In genomic region chr4:143745874-143746273, GRCh38 we compare ENCODE assay signal across 41 cellular contexts. TPM values are rescaled to one million over a fixed set of nuclear protein-coding genes. Genes with fewer than 3 reads are reported as not detected.
"Had no signal": no experiment of that assay in that cellular context is flagged by ENCODE, and none has a peak within 500 bp of the region (broad histone marks: within the 10 kb centered on the region; RNA-seq: fewer than 3 reads in every experiment).

No MANE protein-coding gene starts in this region.

- DNase-seq: activated effector memory CD4-positive, alpha-beta T cell treated with anti-CD3 and anti-CD28 coated beads, Interleukin-2, amount 50 U/mL, for 16 hours; activated effector memory CD4-positive, alpha-beta T cell treated with Interleukin-2 at 50 U/mL for 16 hours; activated gamma-delta T cell; activated gamma-delta T cell treated with Interleukin-2 at 50 U/mL for 16 hours; activated naive CD4-positive, alpha-beta T cell; activated naive CD4-positive, alpha-beta T cell treated with anti-CD3 and anti-CD28 coated beads for 36 hours; activated naive CD4-positive, alpha-beta T cell treated with anti-CD3 and anti-CD28 coated beads, Interleukin-2, amount 10 ng/mL, durations not matched to agents 7 days and 5 days; activated naive CD4-positive, alpha-beta T cell treated with anti-CD3 and anti-CD28 coated beads, Interleukin-2, amount 50 U/mL, for 16 hours; activated naive CD4-positive, alpha-beta T cell treated with Interleukin-2 at 50 U/mL for 16 hours; activated naive CD8-positive, alpha-beta T cell treated with anti-CD3 and anti-CD28 coated beads for 36 hours; activated naive CD8-positive, alpha-beta T cell treated with anti-CD3 and anti-CD28 coated beads, Interleukin-2, amount 10 ng/mL, durations not matched to agents 7 days and 5 days; activated naive CD8-positive, alpha-beta T cell treated with anti-CD3 and anti-CD28 coated beads, Interleukin-2, amount 50 U/mL, for 24 hours; activated T-cell treated with anti-CD3 and anti-CD28 coated beads, Interleukin-2, amount 50 U/mL, for 24 hours; activated T-cell treated with anti-CD3 and anti-CD28 coated beads, Interleukin-2, amount 50 U/mL, for 4 hours; activated T-cell treated with anti-CD3 and anti-CD28 coated beads, Interleukin-2, amount 50 U/mL, for 48 hours; activated T-cell treated with anti-CD3 and anti-CD28 coated beads, Interleukin-2, amount 50 U/mL, for 72 hours; adrenal gland; amniotic stem cell; amygdala; anterior cingulate cortex; aorta; body of pancreas; brain microvascular endothelial cell; caudate nucleus; central memory CD4-positive, alpha-beta T cell; cerebellar nuclear complex had no signal

- FAIRE-seq: astrocyte, bronchial epithelial cell had no signal

- H3K36me3 ChIP-seq: adrenal gland, ascending aorta, brain microvascular endothelial cell, breast epithelium, cardiac muscle cell had no signal

- H3K27me3 ChIP-seq: adrenal gland, ascending aorta, body of pancreas, brain microvascular endothelial cell, breast epithelium, cardiac muscle cell had no signal

- H3K4me1 Mint-ChIP-seq: activated naive CD4-positive, alpha-beta T cell treated with anti-CD3 and anti-CD28 coated beads, Interleukin-2, amount 10 ng/mL, durations not matched to agents 7 days and 5 days; activated naive CD4-positive, alpha-beta T cell treated with anti-CD3 and anti-CD28 coated beads, Interleukin-2, amount 50 U/mL, for 24 hours; activated naive CD8-positive, alpha-beta T cell treated with anti-CD3 and anti-CD28 coated beads for 36 hours; activated naive CD8-positive, alpha-beta T cell treated with anti-CD3 and anti-CD28 coated beads, Interleukin-2, amount 10 ng/mL, durations not matched to agents 7 days and 5 days; activated naive CD8-positive, alpha-beta T cell treated with anti-CD3 and anti-CD28 coated beads, Interleukin-2, amount 50 U/mL, for 24 hours; activated T-helper 17 cell treated with anti-CD3 and anti-CD28 coated beads, Interleukin-2, amount 50 U/mL, for 72 hours; brain; central memory CD8-positive, alpha-beta T cell had no signal

- ATAC-seq: activated naive CD4-positive, alpha-beta T cell treated with anti-CD3 and anti-CD28 coated beads, Interleukin-2, amount 50 U/mL, for 72 hours; activated naive CD8-positive, alpha-beta T cell treated with anti-CD3 and anti-CD28 coated beads, Interleukin-2, amount 50 U/mL, for 24 hours; activated T-cell treated with anti-CD3 and anti-CD28 coated beads, Interleukin-2, amount 50 U/mL, for 4 hours; activated T-cell treated with anti-CD3 and anti-CD28 coated beads, Interleukin-2, amount 50 U/mL, for 72 hours; activated T-helper 17 cell treated with anti-CD3 and anti-CD28 coated beads, Interleukin-2, amount 50 U/mL, for 72 hours; body of pancreas had no signal

- H3K27ac Mint-ChIP-seq: activated naive CD4-positive, alpha-beta T cell treated with anti-CD3 and anti-CD28 coated beads for 36 hours; activated naive CD4-positive, alpha-beta T cell treated with anti-CD3 and anti-CD28 coated beads, Interleukin-2, amount 10 ng/mL, durations not matched to agents 7 days and 5 days; activated naive CD4-positive, alpha-beta T cell treated with anti-CD3 and anti-CD28 coated beads, Interleukin-2, amount 50 U/mL, for 24 hours; activated naive CD4-positive, alpha-beta T cell treated with anti-CD3 and anti-CD28 coated beads, Interleukin-2, amount 50 U/mL, for 72 hours; activated naive CD8-positive, alpha-beta T cell; activated naive CD8-positive, alpha-beta T cell treated with anti-CD3 and anti-CD28 coated beads for 36 hours; activated naive CD8-positive, alpha-beta T cell treated with anti-CD3 and anti-CD28 coated beads, Interleukin-2, amount 10 ng/mL, durations not matched to agents 7 days and 5 days; activated naive CD8-positive, alpha-beta T cell treated with anti-CD3 and anti-CD28 coated beads, Interleukin-2, amount 50 U/mL, for 24 hours; activated T-cell treated with anti-CD3 and anti-CD28 coated beads, Interleukin-2, amount 50 U/mL, for 24 hours; activated T-cell treated with anti-CD3 and anti-CD28 coated beads, Interleukin-2, amount 50 U/mL, for 72 hours; activated T-helper 1 cell treated with anti-CD3 and anti-CD28 coated beads, Interleukin-12 subunit alpha, Interleukin-12 subunit beta, Interleukin-2, Interleukin-4 antibody, amounts not matched to agents 30 ng/mL and 10 ng/mL and 1 ng/mL, durations not matched to agents 14 hours and 24 hours and 36 hours; activated T-helper 17 cell treated with anti-CD3 and anti-CD28 coated beads, Interleukin-2, amount 50 U/mL, for 72 hours; activated T-helper 2 cell treated with anti-CD3 and anti-CD28 coated beads, Interferon-gamma antibody, Interleukin-2, Interleukin-4, amounts not matched to agents 10 μg/mL and 5 μg/mL and 100 μg/mL, durations not matched to agents 14 hours and 24 hours and 36 hours; brain had no signal

- H3K36me3 Mint-ChIP-seq: activated naive CD4-positive, alpha-beta T cell treated with anti-CD3 and anti-CD28 coated beads, Interleukin-2, amount 10 ng/mL, durations not matched to agents 7 days and 5 days; activated naive CD4-positive, alpha-beta T cell treated with anti-CD3 and anti-CD28 coated beads, Interleukin-2, amount 50 U/mL, for 24 hours; activated naive CD4-positive, alpha-beta T cell treated with anti-CD3 and anti-CD28 coated beads, Interleukin-2, amount 50 U/mL, for 72 hours; activated naive CD8-positive, alpha-beta T cell treated with anti-CD3 and anti-CD28 coated beads for 36 hours; activated naive CD8-positive, alpha-beta T cell treated with anti-CD3 and anti-CD28 coated beads, Interleukin-2, amount 10 ng/mL, durations not matched to agents 7 days and 5 days; brain had no signal

- H3K27ac ChIP-seq: adrenal gland, ascending aorta, body of pancreas, brain microvascular endothelial cell, breast epithelium, cardiac muscle cell had no signal

- H3K9me3 Mint-ChIP-seq: activated naive CD4-positive, alpha-beta T cell treated with anti-CD3 and anti-CD28 coated beads for 36 hours; activated naive CD4-positive, alpha-beta T cell treated with anti-CD3 and anti-CD28 coated beads, Interleukin-2, amount 10 ng/mL, durations not matched to agents 7 days and 5 days; activated naive CD4-positive, alpha-beta T cell treated with anti-CD3 and anti-CD28 coated beads, Interleukin-2, amount 50 U/mL, for 24 hours; activated naive CD4-positive, alpha-beta T cell treated with anti-CD3 and anti-CD28 coated beads, Interleukin-2, amount 50 U/mL, for 72 hours; activated naive CD8-positive, alpha-beta T cell treated with anti-CD3 and anti-CD28 coated beads for 36 hours; activated naive CD8-positive, alpha-beta T cell treated with anti-CD3 and anti-CD28 coated beads, Interleukin-2, amount 10 ng/mL, durations not matched to agents 7 days and 5 days; activated naive CD8-positive, alpha-beta T cell treated with anti-CD3 and anti-CD28 coated beads, Interleukin-2, amount 50 U/mL, for 24 hours; activated T-cell treated with anti-CD3 and anti-CD28 coated beads, Interleukin-2, amount 50 U/mL, for 24 hours; activated T-cell treated with anti-CD3 and anti-CD28 coated beads, Interleukin-2, amount 50 U/mL, for 4 hours; activated T-cell treated with anti-CD3 and anti-CD28 coated beads, Interleukin-2, amount 50 U/mL, for 72 hours; activated T-helper 1 cell treated with anti-CD3 and anti-CD28 coated beads, Interleukin-12 subunit alpha, Interleukin-12 subunit beta, Interleukin-2, Interleukin-4 antibody, amounts not matched to agents 30 ng/mL and 10 ng/mL and 1 ng/mL, durations not matched to agents 14 hours and 24 hours and 36 hours; activated T-helper 17 cell treated with anti-CD3 and anti-CD28 coated beads, Interleukin-2, amount 50 U/mL, for 72 hours; activated T-helper 2 cell treated with anti-CD3 and anti-CD28 coated beads, Interferon-gamma antibody, Interleukin-2, Interleukin-4, amounts not matched to agents 10 μg/mL and 5 μg/mL and 100 μg/mL, durations not matched to agents 14 hours and 24 hours and 36 hours; brain; central memory CD8-positive, alpha-beta T cell had no signal

- H3K4me3 ChIP-seq: adrenal gland, ascending aorta, body of pancreas, breast epithelium, cardiac muscle cell had no signal

- H3K4me3 Mint-ChIP-seq: activated naive CD4-positive, alpha-beta T cell treated with anti-CD3 and anti-CD28 coated beads for 36 hours; activated naive CD4-positive, alpha-beta T cell treated with anti-CD3 and anti-CD28 coated beads, Interleukin-2, amount 10 ng/mL, durations not matched to agents 7 days and 5 days; activated naive CD4-positive, alpha-beta T cell treated with anti-CD3 and anti-CD28 coated beads, Interleukin-2, amount 50 U/mL, for 24 hours; activated naive CD8-positive, alpha-beta T cell; activated naive CD8-positive, alpha-beta T cell treated with anti-CD3 and anti-CD28 coated beads for 36 hours; activated naive CD8-positive, alpha-beta T cell treated with anti-CD3 and anti-CD28 coated beads, Interleukin-2, amount 10 ng/mL, durations not matched to agents 7 days and 5 days; activated naive CD8-positive, alpha-beta T cell treated with anti-CD3 and anti-CD28 coated beads, Interleukin-2, amount 50 U/mL, for 24 hours; activated T-cell treated with anti-CD3 and anti-CD28 coated beads, Interleukin-2, amount 50 U/mL, for 24 hours; activated T-cell treated with anti-CD3 and anti-CD28 coated beads, Interleukin-2, amount 50 U/mL, for 4 hours; activated T-cell treated with anti-CD3 and anti-CD28 coated beads, Interleukin-2, amount 50 U/mL, for 72 hours; activated T-helper 1 cell treated with anti-CD3 and anti-CD28 coated beads, Interleukin-12 subunit alpha, Interleukin-12 subunit beta, Interleukin-2, Interleukin-4 antibody, amounts not matched to agents 30 ng/mL and 10 ng/mL and 1 ng/mL, durations not matched to agents 14 hours and 24 hours and 36 hours; activated T-helper 17 cell treated with anti-CD3 and anti-CD28 coated beads, Interleukin-2, amount 50 U/mL, for 72 hours; brain; central memory CD8-positive, alpha-beta T cell had no signal

- H3K4me1 ChIP-seq: adrenal gland, ascending aorta, body of pancreas, breast epithelium had no signal

- H3K9me3 ChIP-seq: adrenal gland, ascending aorta, body of pancreas, breast epithelium had no signal

- H3K27me3 Mint-ChIP-seq: activated naive CD4-positive, alpha-beta T cell treated with anti-CD3 and anti-CD28 coated beads, Interleukin-2, amount 10 ng/mL, durations not matched to agents 7 days and 5 days; activated naive CD8-positive, alpha-beta T cell; activated naive CD8-positive, alpha-beta T cell treated with anti-CD3 and anti-CD28 coated beads for 36 hours; activated naive CD8-positive, alpha-beta T cell treated with anti-CD3 and anti-CD28 coated beads, Interleukin-2, amount 50 U/mL, for 24 hours; activated T-cell treated with anti-CD3 and anti-CD28 coated beads, Interleukin-2, amount 50 U/mL, for 24 hours; activated T-helper 17 cell treated with anti-CD3 and anti-CD28 coated beads, Interleukin-2, amount 50 U/mL, for 72 hours; central memory CD8-positive, alpha-beta T cell had no signal

RNA-seq across cellular contexts. Expression of gene FREM3, which starts 45.4 kb away (rescaled TPM):
- total RNA-seq: activated naive CD4-positive, alpha-beta T cell treated with anti-CD3 and anti-CD28 coated beads for 36 hours; activated naive CD4-positive, alpha-beta T cell treated with anti-CD3 and anti-CD28 coated beads, Interleukin-2, amount 50 U/mL, for 72 hours; activated naive CD8-positive, alpha-beta T cell treated with anti-CD3 and anti-CD28 coated beads for 36 hours; activated naive CD8-positive, alpha-beta T cell treated with anti-CD3 and anti-CD28 coated beads, Interleukin-2, amount 10 ng/mL, durations not matched to agents 7 days and 5 days; activated T-cell treated with anti-CD3 and anti-CD28 coated beads, Interleukin-2, amount 50 U/mL, for 4 hours; activated T-cell treated with anti-CD3 and anti-CD28 coated beads, Interleukin-2, amount 50 U/mL, for 72 hours; activated T-helper 1 cell treated with anti-CD3 and anti-CD28 coated beads, Interleukin-12 subunit alpha, Interleukin-12 subunit beta, Interleukin-2, Interleukin-4 antibody, amounts not matched to agents 30 ng/mL and 10 ng/mL and 1 ng/mL, durations not matched to agents 14 hours and 24 hours and 36 hours; activated T-helper 17 cell treated with anti-CD3 and anti-CD28 coated beads, Interleukin-2, amount 50 U/mL, for 72 hours; activated T-helper 2 cell treated with anti-CD3 and anti-CD28 coated beads, Interferon-gamma antibody, Interleukin-2, Interleukin-4, amounts not matched to agents 10 μg/mL and 5 μg/mL and 100 μg/mL, durations not matched to agents 14 hours and 24 hours and 36 hours; ascending aorta; astrocyte; body of pancreas; bronchial epithelial cell; cardiac muscle cell; cardiac septum; chondrocyte had no signal
- polyA plus RNA-seq: adrenal gland, aorta, cardiac muscle cell had no signal
